ENCODE assay signal across 2 cellular contexts in genomic region chr2:120026890-120027289, GRCh38.
TF ChIP-seq lines count a peak whose summit lies in the region.

No MANE protein-coding gene starts in this region.

TF ChIP-seq in GM23338, 12 proteins besides CTCF, POLR2A, EP300 and RAD21:
- TF ChIP-seq ZNF114 (CRISPR knock-in tag; IDR thresholded peaks at IDR 0.05) (no peak), EZH2phosphoT487 (IDR thresholded peaks at IDR 0.05; ENCODE audit: unreplicated experiment) (no peak), JUNB (IDR thresholded peaks at IDR 0.05; ENCODE audit: unreplicated experiment) (no peak), CREB1 (CRISPR knock-in tag; IDR thresholded peaks at IDR 0.05; ENCODE audit: low read depth) (no peak), EZH2 (IDR thresholded peaks at IDR 0.05; ENCODE audit: low read depth, unreplicated experiment) (no peak), ETS1 (IDR thresholded peaks at IDR 0.05) (no peak), REST (IDR thresholded peaks at IDR 0.05; ENCODE audit: unreplicated experiment) (no peak), ZNF462 (CRISPR knock-in tag; IDR thresholded peaks at IDR 0.05) (no peak), ZNF331 (CRISPR knock-in tag; IDR thresholded peaks at IDR 0.05; ENCODE audit: low read depth) (no peak)

TF ChIP-seq in GM12878, 131 proteins besides CTCF, POLR2A, EP300 and RAD21:
- TF ChIP-seq TCF3 (IDR thresholded peaks at IDR 0.05; ENCODE audit: borderline replicate concordance, insufficient read depth, low read depth, low read length) (no peak), HSF1 (IDR thresholded peaks at IDR 0.05; ENCODE audit: low read depth, low read length) (no peak), RELB (IDR thresholded peaks at IDR 0.05; ENCODE audit: low read depth) (no peak), FOXK2 (IDR thresholded peaks at IDR 0.05) (no peak), MYC (IDR thresholded peaks at IDR 0.05; ENCODE audit: insufficient read depth, insufficient read length, insufficient replicate concordance, low read length, severe bottlenecking) (no peak), PML (IDR thresholded peaks at IDR 0.05; ENCODE audit: low read length) (no peak), JUND (IDR thresholded peaks at IDR 0.05; ENCODE audit: low read depth, low read length) (no peak), CREB1 (IDR thresholded peaks at IDR 0.05; ENCODE audit: low read depth) (no peak), CHD4 (IDR thresholded peaks at IDR 0.05) (no peak), ZBTB4 (CRISPR knock-in tag; IDR thresholded peaks at IDR 0.05) (no peak)
